ENCODE assay signal across 8 cellular contexts in genomic region chr9:96449844-96450612, GRCh38. TPM values are rescaled to one million over a fixed set of nuclear protein-coding genes. Genes with fewer than 3 reads are reported as not detected.
DNase-seq lines count a peak whose midpoint lies in the region; ATAC-seq and TF ChIP-seq lines count a peak whose summit lies in the region.

TSS of gene HABP4 (plus strand) at chr9:96450169. CDS start at chr9:96450280, 111 bp downstream.

- TF ChIP-seq CTCF in endothelial cell (IDR thresholded peaks at IDR 0.05; ENCODE audit: unreplicated experiment) = no peak

- DNase-seq in Caki2 (ENCODE audit: low read depth) (peak; percentile 93), NT2/D1 (ENCODE audit: low read depth, low spot score) (peak; percentile 93), endothelial cell (ENCODE audit: low spot score) (peak; percentile 97), middle frontal gyrus (ENCODE audit: extremely low spot score, low spot score) (peak; percentile 95)
- DNase-seq in activated CD8-positive, alpha-beta memory T cell treated with anti-CD3 and anti-CD28 coated beads, Interleukin-2, amount 50 U/mL, for 24 hours (ENCODE audit: extremely low read depth) = peak; percentile 80
- peak; percentile 90 to 94 for DNase-seq in stimulated activated CD8-positive, alpha-beta memory T cell treated with anti-CD3 and anti-CD28 coated beads, Interleukin-2, amount 100 ng/mL, for 1 hour (ENCODE audit: low read depth in 2 of 2)

- H3K36me3 ChIP-seq in HUES48 (ENCODE audit: control insufficient read depth, insufficient read depth, low read length) (no peaks in the 10 kb centered on the region), NT2/D1 (ENCODE audit: insufficient read depth, insufficient read length, low read length) (peaks cover 1% of the 10 kb centered on the region)

- peak within 1 kb of the TSS; percentile 70; the same call in 1 of the 2 replicates for H3K9ac ChIP-seq in HUES48 (ENCODE audit: low read depth, low read length)
- peak within 1 kb of the TSS; percentile 93 for H3K9ac ChIP-seq in NT2/D1 (ENCODE audit: insufficient read length, low read depth)

- in situ Hi-C loops in Caki2 (cut with HindIII; ENCODE audit: low pct_unique_long_range_greater_than_20kb, low sequenced_read_pairs) = no loop called here

- H3K27ac ChIP-seq in HUES48 (ENCODE audit: low read depth, low read length) = peak within 1 kb of the TSS; percentile 61

- peaks cover 6% of the 10 kb centered on the region for H3K27me3 Mint-ChIP-seq in endothelial cell (ENCODE audit: unreplicated experiment)

- H3K27me3 ChIP-seq in HUES48 (ENCODE audit: control insufficient read depth, insufficient read depth, low read length) (peaks cover 31% of the 10 kb centered on the region), NT2/D1 (ENCODE audit: insufficient read depth, insufficient read length) (peaks cover 34% of the 10 kb centered on the region)

- peak within 1 kb of the TSS; percentile 3 for H3K27ac Mint-ChIP-seq in endothelial cell (ENCODE audit: unreplicated experiment)

- H3K4me1 Mint-ChIP-seq in endothelial cell (ENCODE audit: unreplicated experiment) = peaks cover 6% of the 10 kb centered on the region

- H3K36me3 Mint-ChIP-seq in endothelial cell (ENCODE audit: low read depth, unreplicated experiment) = peaks cover 4% of the 10 kb centered on the region

- peak; percentile 92 for ATAC-seq in GM21423 (IDR thresholded peaks at IDR 0.05; ENCODE audit: unreplicated experiment)

- no peaks in the 10 kb centered on the region for H3K9me3 Mint-ChIP-seq in endothelial cell (ENCODE audit: unreplicated experiment)

- peak within 1 kb of the TSS; percentile 67 for H3K4me3 ChIP-seq in HUES48 (ENCODE audit: low read depth, low read length)
- peak within 1 kb of the TSS; percentile 81 for H3K4me3 ChIP-seq in NT2/D1 (ENCODE audit: insufficient read length, low read depth)

- H3K4me1 ChIP-seq in HUES48 (ENCODE audit: control insufficient read depth, insufficient read depth, low read length) (peaks cover 9% of the 10 kb centered on the region; the same call in 1 of the 2 replicates), NT2/D1 (ENCODE audit: insufficient read depth, insufficient read length) (peaks cover 5% of the 10 kb centered on the region)

- peak within 1 kb of the TSS; percentile 90 for H3K4me3 Mint-ChIP-seq in endothelial cell (ENCODE audit: unreplicated experiment)

- H3K9me3 ChIP-seq in HUES48 (ENCODE audit: control insufficient read depth, insufficient read depth, low read length) (no peaks in the 10 kb centered on the region), NT2/D1 (ENCODE audit: insufficient read depth, low read length) (no peaks in the 10 kb centered on the region)

RNA-seq across cellular contexts. Expression of gene HABP4, which starts in this region (rescaled TPM):
- 28.6 and 32.8 TPM in 2 replicates for total RNA-seq in Caki2 (2014; rRNA removed; shearing (Covaris generic); ENCODE audit: low replicate concordance)
- 7.5 TPM for total RNA-seq in endothelial cell (ENCODE audit: unreplicated experiment)

Comparison
In these comparisons a context has a peak if more than half of its experiments do, and no peak if none do; other contexts are left out.
1. Peak in every context shown above with its lines: DNase-seq, ATAC-seq, H3K4me3 ChIP-seq and H3K27ac ChIP-seq.